Comparison of ENCODE assay signal across 12 cellular contexts in the genomic region with DNA sequence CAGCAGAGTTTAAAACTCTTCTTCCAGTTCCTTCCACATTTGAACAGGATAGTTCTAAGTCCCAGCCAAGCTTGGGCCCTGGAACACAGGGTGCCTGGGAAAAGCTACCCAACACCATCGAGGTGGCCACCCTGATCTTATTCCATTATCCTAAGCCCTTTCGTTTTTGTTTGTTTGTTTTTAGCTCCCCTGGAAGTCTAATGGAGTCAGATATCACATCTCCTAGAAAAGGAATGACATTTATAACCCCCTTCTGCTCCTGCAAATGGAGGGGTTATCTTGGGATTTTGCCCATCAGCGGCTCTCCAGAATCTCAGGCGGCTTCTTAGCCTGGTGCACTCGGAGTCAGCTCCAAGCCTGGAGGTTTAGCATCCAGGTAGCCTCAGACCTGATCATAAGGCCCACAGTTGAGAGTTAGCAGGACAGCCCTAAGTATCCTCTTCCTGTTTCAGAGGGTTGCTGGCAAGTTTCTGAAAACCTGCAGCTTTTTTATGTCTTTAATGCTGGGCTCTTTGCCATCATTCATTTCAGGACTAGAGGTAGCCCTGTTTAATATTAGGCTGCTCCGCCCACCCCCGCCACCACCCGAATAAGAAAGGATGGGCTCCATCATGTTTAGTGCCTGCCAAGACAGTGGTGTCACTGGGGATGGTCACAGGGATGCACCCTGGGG.
A peak's percentile ranks its signal among the peaks of the same experiment; 100 is the strongest.
DNase-seq lines count a peak whose midpoint lies in the region; ATAC-seq and TF ChIP-seq lines count a peak whose summit lies in the region.
"Had no signal": no experiment of that assay in that cellular context is flagged by ENCODE, and none has a peak within 500 bp of the region (broad histone marks: within the 10 kb centered on the region; RNA-seq: fewer than 3 reads in every experiment).

No MANE protein-coding gene starts in this region.

- H3K9ac ChIP-seq in SK-N-SH (no peak overlapping the region), IMR-90 (ENCODE audit: low read depth, low read length) (no peak overlapping the region), mesendoderm (ENCODE audit: low read length) (no peak overlapping the region)

- H4K5ac ChIP-seq in IMR-90 (ENCODE audit: low read depth, low read length), result peak overlapping the region; percentile 54; the same call in 1 of the 2 replicates
- H4K5ac ChIP-seq in mesendoderm (ENCODE audit: low read length), result no peak overlapping the region

- 64% methylated on average over 8 of the region's 8 CpGs for WGBS in SK-N-SH (ENCODE audit: low lambda C conversion rate)
- WGBS in IMR-90 (ENCODE audit: extremely low coverage in 2 of 2, insufficient read length in 1 of 2), 2 experiments, result 60% methylated on average over 1 of the region's 8 CpGs; no CpG with 5 or more reads in 1 of the 2 experiments
- WGBS in mesendoderm (ENCODE audit: extremely low coverage, insufficient coverage, low lambda C conversion rate), result no CpG with 5 or more reads among the region's 8 CpGs

- H3K27ac ChIP-seq in SK-N-SH (ENCODE audit: low read depth in 2 of 2, low read length in 1 of 2) (peak overlapping the region in 1 of 2 experiments; percentile 50; a peak in 1 of 4 replicates), IMR-90 (ENCODE audit: insufficient read depth, low read length) (peak overlapping the region; percentile 27; the same call in 1 of the 2 replicates), mesendoderm (ENCODE audit: low read depth, low read length) (no peak overlapping the region)

- H3K36me3 ChIP-seq in SK-N-SH (replicated peaks in 1 of 2; ENCODE audit: control insufficient read depth in 1 of 2, insufficient read depth in 2 of 2, low read length in 1 of 2) (no peaks in the 10 kb centered on the region), IMR-90 (ENCODE audit: control insufficient read depth, insufficient read depth, low read length) (no peaks in the 10 kb centered on the region), mesendoderm (ENCODE audit: control insufficient read depth, insufficient read depth, low read length) (no peaks in the 10 kb centered on the region)

- H2BK5ac ChIP-seq in IMR-90 (ENCODE audit: low read depth, low read length, poor library complexity, severe bottlenecking) (no peak overlapping the region), mesendoderm (ENCODE audit: low read length) (no peak overlapping the region)

- BruUV-seq in IMR-90 (replicated peaks; lab: Mats Ljungman, UMichigan), result no TSS peak

- no peak overlapping the region for H3K4me3 ChIP-seq in SK-N-SH (ENCODE audit: low read depth in 2 of 2, low read length in 1 of 2)
- no peak overlapping the region for H3K4me3 ChIP-seq in IMR-90 (ENCODE audit: insufficient read depth, low read depth, low read length)
- H3K4me3 ChIP-seq in mesendoderm (ENCODE audit: low read length), result no peak overlapping the region
- H3K4me3 ChIP-seq: GM12878 had no signal

- ATAC-seq in SK-N-SH treated with all-trans-retinoic acid at 6 μM for 48 hours (peak; percentile 66), IMR-90 (ENCODE audit: low read depth) (no peak)
- ATAC-seq: GM12878 had no signal

- DNase-seq in SK-N-SH, result no peak
- DNase-seq in IMR-90, result no peak
- DNase-seq in mesendoderm, result peak; percentile 58
- DNase-seq in GM13977 (ENCODE audit: low spot score), result no peak
- DNase-seq in NCI-H2227 (lab: John Stamatoyannopoulos, UW; ENCODE audit: unreplicated experiment), result no peak
- no peak for DNase-seq in NCI-H187 treated with DMSO at 0.1 percent for 48 hours (lab: John Stamatoyannopoulos, UW)
- DNase-seq: ACHN; C1 segment of cervical spinal cord; CD4-positive, alpha-beta T cell; DMS79 had no signal

- no peak overlapping the region for H4K91ac ChIP-seq in IMR-90 (ENCODE audit: insufficient read depth, low read depth, low read length)

- no peaks in the 10 kb centered on the region for H3K27me3 ChIP-seq in SK-N-SH (ENCODE audit: insufficient read depth)
- H3K27me3 ChIP-seq in IMR-90 (ENCODE audit: control insufficient read depth, insufficient read depth, low read length), result no peaks in the 10 kb centered on the region
- H3K27me3 ChIP-seq in mesendoderm (ENCODE audit: insufficient read depth, low read length, poor library complexity), result no peaks in the 10 kb centered on the region

- H2AK9ac ChIP-seq in IMR-90 (replicated peaks; ENCODE audit: low read depth, low read length, poor library complexity), result peak overlapping the region; percentile 25

- no peak overlapping the region for H2BK20ac ChIP-seq in IMR-90 (ENCODE audit: low read depth, low read length)

- H3K23ac ChIP-seq in IMR-90 (ENCODE audit: low read depth, low read length) (no peak overlapping the region), mesendoderm (ENCODE audit: low read length) (no peak overlapping the region)

- TF ChIP-seq CTCF in SK-N-SH (IDR thresholded peaks at IDR 0.05) (no peak), IMR-90 (conservative IDR thresholded peaks at IDR 0.05; ENCODE audit: low read depth, low read length) (no peak), GM13977 (IDR thresholded peaks at IDR 0.05; ENCODE audit: extremely low read depth, insufficient read depth, missing control alignments) (no peak)

- H3K56ac ChIP-seq in IMR-90 (ENCODE audit: extremely low read depth, insufficient read depth, low read length) (no peak overlapping the region), mesendoderm (ENCODE audit: low read length) (no peak overlapping the region)

- peak overlapping the region; percentile 34; the same call in 1 of the 2 replicates for H3K18ac ChIP-seq in IMR-90 (ENCODE audit: low read depth, low read length)
- no peak overlapping the region for H3K18ac ChIP-seq in mesendoderm (ENCODE audit: low read length)

- intact Hi-C loops in IMR-90 (cut with micrococcal nuclease), result no loop called here

- H3K79me2 ChIP-seq in SK-N-SH (ENCODE audit: insufficient read depth) (no peaks in the 10 kb centered on the region), mesendoderm (ENCODE audit: control insufficient read depth, insufficient read depth, low read length) (no peaks in the 10 kb centered on the region)

- H2BK15ac ChIP-seq in IMR-90 (ENCODE audit: low read depth, low read length) (no peak overlapping the region), mesendoderm (replicated peaks; ENCODE audit: low read depth) (no peak overlapping the region)

- TF ChIP-seq EP300 in SK-N-SH (IDR thresholded peaks at IDR 0.05; ENCODE audit: borderline replicate concordance in 1 of 2, low read depth in 1 of 2, low read length in 1 of 2), result no peak

- H2AK5ac ChIP-seq in IMR-90 (ENCODE audit: low read depth, low read length), result peak overlapping the region; percentile 43; the same call in 1 of the 2 replicates
- no peak overlapping the region for H2AK5ac ChIP-seq in mesendoderm (ENCODE audit: low read length)

- H4K8ac ChIP-seq in IMR-90 (ENCODE audit: low read depth in 2 of 2, low read length in 2 of 2) (peak overlapping the region in 1 of 2 experiments; percentile 2; a peak in 1 of 4 replicates), mesendoderm (ENCODE audit: low read depth, low read length) (no peak overlapping the region)

- H4K20me1 ChIP-seq in SK-N-SH (ENCODE audit: insufficient read depth) (no peaks in the 10 kb centered on the region), IMR-90 (ENCODE audit: insufficient read depth, low read length) (no peaks in the 10 kb centered on the region)

- CTCF ChIA-PET in SK-N-SH (lab: Yijun Ruan, JAX) (no interaction called here), IMR-90 (lab: Yijun Ruan, JAX) (no interaction called here)

- peaks cover 6% of the 10 kb centered on the region for H3K9me1 ChIP-seq in IMR-90 (ENCODE audit: insufficient read depth, low read length)

- H2AFZ ChIP-seq in SK-N-SH (ENCODE audit: low read depth), result no peak overlapping the region
- no peak overlapping the region for H2AFZ ChIP-seq in IMR-90 (replicated peaks; ENCODE audit: low read length, poor library complexity)

- dilution Hi-C loops in IMR-90 (cut with HindIII; ENCODE audit: low sequenced_read_pairs, unreplicated experiment), result no loop called here

- no peak overlapping the region for H3K14ac ChIP-seq in IMR-90 (replicated peaks; ENCODE audit: low read depth, low read length)

- no peaks in the 10 kb centered on the region for H3K9me2 ChIP-seq in SK-N-SH

- POLR2A ChIA-PET in SK-N-SH (lab: Yijun Ruan, JAX), result no interaction called here
- POLR2A ChIA-PET in IMR-90 (lab: Charles Lee; ENCODE audit: unreplicated experiment), result no interaction called here

- H2BK120ac ChIP-seq in IMR-90 (ENCODE audit: low read depth, low read length) (no peak overlapping the region), mesendoderm (ENCODE audit: low read depth, low read length) (no peak overlapping the region)

- no peak for TF ChIP-seq POLR2A in IMR-90 (IDR thresholded peaks at IDR 0.05; ENCODE audit: low read depth, low read length)

- H3K4me2 ChIP-seq in SK-N-SH (no peak overlapping the region), IMR-90 (ENCODE audit: low read depth, low read length) (no peak overlapping the region), mesendoderm (ENCODE audit: low read length) (no peak overlapping the region)

- H3K9me3 ChIP-seq in SK-N-SH, result no peaks in the 10 kb centered on the region
- H3K9me3 ChIP-seq in IMR-90 (ENCODE audit: control insufficient read depth, insufficient read depth, low read length), result no peaks in the 10 kb centered on the region

- in situ Hi-C loops in IMR-90 (cut with MboI; ENCODE audit: low sequenced_read_pairs) (no loop called here), GM13977 (cut with MboI; ENCODE audit: low pct_unique_long_range_greater_than_20kb, low sequenced_read_pairs, unreplicated experiment) (loop anchor here (25.0 kb wide), 1 partner anchor 634 kb away; no protein-coding TSS in a partner anchor)

- TF ChIP-seq RAD21 in SK-N-SH (IDR thresholded peaks at IDR 0.05; ENCODE audit: low read length) (no peak), IMR-90 (IDR thresholded peaks at IDR 0.05; ENCODE audit: low read length) (no peak)

- H3K4ac ChIP-seq in IMR-90 (ENCODE audit: low read depth, low read length) (no peak overlapping the region), mesendoderm (ENCODE audit: low read depth, low read length) (no peak overlapping the region)

- H3K4me1 ChIP-seq in SK-N-SH (ENCODE audit: control insufficient read depth in 1 of 2, insufficient read depth in 2 of 2, low read depth in 1 of 2, low read length in 1 of 2) (no peaks in the 10 kb centered on the region; a peak in 1 of 4 replicates), IMR-90 (ENCODE audit: control insufficient read depth, insufficient read depth, low read length) (peaks cover 16% of the 10 kb centered on the region), mesendoderm (ENCODE audit: control insufficient read depth, low read depth, low read length) (no peaks in the 10 kb centered on the region)

- H3K79me1 ChIP-seq in IMR-90 (ENCODE audit: low read depth in 1 of 2, low read length in 2 of 2), result no peaks in the 10 kb centered on the region
- no peaks in the 10 kb centered on the region for H3K79me1 ChIP-seq in mesendoderm (ENCODE audit: low read length)

- no peaks in the 10 kb centered on the region for H3F3A ChIP-seq in SK-N-SH (replicated peaks; ENCODE audit: insufficient read depth)

TF ChIP-seq in SK-N-SH treated with all-trans-retinoic acid at 6 μM for 48 hours, 23 proteins besides CTCF, POLR2A, EP300 and RAD21 (continues in another document):
- TF ChIP-seq ISL1 (CRISPR knock-in tag; IDR thresholded peaks at IDR 0.05), result no peak
